ENCODE assay signal across 9 cellular contexts in the genomic region with DNA sequence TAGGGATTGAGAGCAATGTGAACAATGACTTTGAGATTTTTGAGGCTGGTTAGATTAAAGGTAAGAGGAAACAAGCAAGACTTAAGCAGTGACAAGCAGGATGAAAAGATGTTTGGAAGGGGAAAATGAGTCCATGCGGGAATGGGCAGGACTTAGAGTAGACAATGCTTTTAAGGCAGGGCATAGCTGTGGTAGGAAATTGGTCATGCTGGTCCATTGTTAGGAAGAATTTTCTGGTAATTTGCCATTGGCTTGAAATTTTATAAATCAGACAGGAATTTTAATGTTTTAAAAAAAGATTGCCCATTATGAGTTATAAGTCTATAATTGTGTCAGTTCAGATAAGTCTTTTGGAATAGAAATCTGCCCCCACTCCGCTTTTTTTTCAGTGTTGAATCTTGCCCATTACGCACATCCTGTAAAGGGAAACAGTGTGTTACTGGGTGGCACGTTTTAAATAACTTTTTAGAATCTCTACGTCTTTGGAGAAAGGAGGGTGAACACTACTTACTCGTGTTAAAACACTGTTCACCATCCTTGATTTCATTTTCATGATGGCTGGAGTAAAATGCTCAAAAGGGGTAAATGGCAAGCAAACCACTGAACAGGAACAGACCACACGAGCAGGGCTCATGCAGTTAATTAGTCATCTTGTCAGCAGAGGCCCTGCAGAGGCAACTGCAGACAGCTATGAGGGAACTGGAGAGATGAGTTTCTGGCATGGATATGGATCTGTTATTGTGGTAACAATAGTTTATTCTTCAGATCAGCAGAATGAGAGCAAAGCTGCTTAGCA. TPM values are rescaled to one million over a fixed set of nuclear protein-coding genes. Genes with fewer than 3 reads are reported as not detected.
DNase-seq lines count a peak whose midpoint lies in the region; ATAC-seq, FAIRE-seq and TF ChIP-seq lines count a peak whose summit lies in the region.
"Had no signal": no experiment of that assay in that cellular context is flagged by ENCODE, and none has a peak within 500 bp of the region (broad histone marks: within the 10 kb centered on the region; RNA-seq: fewer than 3 reads in every experiment).

No MANE protein-coding gene starts in this region.

- H3K9me3 ChIP-seq in esophagus squamous epithelium, result no peaks in the 10 kb centered on the region
- H3K9me3 ChIP-seq in neuronal stem cell (replicated peaks in 1 of 2; ENCODE audit: control insufficient read depth in 2 of 2, insufficient read depth in 1 of 2, low read depth in 1 of 2, low read length in 2 of 2), result no peaks in the 10 kb centered on the region

- H3K27ac Mint-ChIP-seq in activated T-cell treated with anti-CD3 and anti-CD28 coated beads, Interleukin-2, amount 50 U/mL, for 24 hours, result no peak overlapping the region
- H3K27ac Mint-ChIP-seq: IgD-negative memory B cell had no signal

- DNase-seq in AG10803 (ENCODE audit: low read depth), result peak; percentile 83
- DNase-seq in RCC 7860 (ENCODE audit: low spot score), result peak; percentile 74
- no peak for DNase-seq in esophagus squamous epithelium (lab: John Stamatoyannopoulos, UW)
- DNase-seq in neuronal stem cell (ENCODE audit: low spot score), result no peak
- no peak for DNase-seq in activated T-cell treated with anti-CD3 and anti-CD28 coated beads, Interleukin-2, amount 50 U/mL, for 24 hours
- no peak for DNase-seq in SHP77 (lab: John Stamatoyannopoulos, UW)

- H3K36me3 ChIP-seq in esophagus squamous epithelium (peaks cover 0 to 12% (median 0%) of the 10 kb centered on the region in 3 donors), neuronal stem cell (replicated peaks in 1 of 2; ENCODE audit: control insufficient read depth in 2 of 2, insufficient read depth in 2 of 2, low read length in 2 of 2) (peaks cover 0 to 2% of the 10 kb centered on the region in 2 donors)

- H3K4me1 ChIP-seq in esophagus squamous epithelium, result peaks cover 12 to 63% (median 20%) of the 10 kb centered on the region in 3 donors
- peaks cover 8 to 14% of the 10 kb centered on the region in 2 donors for H3K4me1 ChIP-seq in neuronal stem cell (ENCODE audit: control insufficient read depth in 2 of 2, insufficient read depth in 1 of 2, low read depth in 1 of 2, low read length in 2 of 2)

- no peaks in the 10 kb centered on the region for H3K36me3 Mint-ChIP-seq in activated T-cell treated with anti-CD3 and anti-CD28 coated beads, Interleukin-2, amount 50 U/mL, for 24 hours (ENCODE audit: low read depth)
- H3K36me3 Mint-ChIP-seq: IgD-negative memory B cell had no signal

- H3K18ac ChIP-seq in neuronal stem cell (ENCODE audit: low read length), result no peak overlapping the region

- 34 to 41% methylated on average over 7 of the region's 7 CpGs for WGBS in esophagus squamous epithelium, 2 donors
- no CpG with 5 or more reads among the region's 7 CpGs for WGBS in neuronal stem cell (ENCODE audit: extremely low coverage in 2 of 2, insufficient read length in 2 of 2, insufficient replicate concordance in 1 of 2), 2 donors

- no peak overlapping the region for H4K8ac ChIP-seq in neuronal stem cell (ENCODE audit: low read depth, low read length)

- no peak overlapping the region for H3K4me3 Mint-ChIP-seq in activated T-cell treated with anti-CD3 and anti-CD28 coated beads, Interleukin-2, amount 50 U/mL, for 24 hours
- H3K4me3 Mint-ChIP-seq: IgD-negative memory B cell had no signal

- FAIRE-seq in RCC 7860 (lab: Jason Lieb, UNC), result peak; percentile 91

- H2BK12ac ChIP-seq in neuronal stem cell (ENCODE audit: low read length), result no peak overlapping the region

- intact Hi-C loops in esophagus squamous epithelium (cut with DNase I), result no loop called here

- H3K14ac ChIP-seq in neuronal stem cell (ENCODE audit: low read length), result no peak overlapping the region

- no peak overlapping the region for H3K4me2 ChIP-seq in neuronal stem cell (ENCODE audit: insufficient read depth, low read length, poor library complexity, severe bottlenecking)

- no peaks in the 10 kb centered on the region for H3K27me3 Mint-ChIP-seq in activated T-cell treated with anti-CD3 and anti-CD28 coated beads, Interleukin-2, amount 50 U/mL, for 24 hours
- H3K27me3 Mint-ChIP-seq: IgD-negative memory B cell had no signal

- no peak overlapping the region for H2AK5ac ChIP-seq in neuronal stem cell (ENCODE audit: low read depth, low read length)

- H3K79me1 ChIP-seq in neuronal stem cell (ENCODE audit: low read depth, low read length), result no peaks in the 10 kb centered on the region

- TF ChIP-seq POLR2A in esophagus squamous epithelium (IDR thresholded peaks at IDR 0.05), result peak in 1 of 4 donors; percentile 27

- H3K9ac ChIP-seq in neuronal stem cell (ENCODE audit: low read depth, low read length, poor library complexity), result no peak overlapping the region

- no peak overlapping the region for H2BK120ac ChIP-seq in neuronal stem cell (ENCODE audit: low read depth, low read length)

- peaks cover 10% of the 10 kb centered on the region for H3K4me1 Mint-ChIP-seq in activated T-cell treated with anti-CD3 and anti-CD28 coated beads, Interleukin-2, amount 50 U/mL, for 24 hours (ENCODE audit: low read depth)

- H3K27ac ChIP-seq in esophagus squamous epithelium (peak overlapping the region; percentile 39 to 87 (median 80)), neuronal stem cell (replicated peaks; ENCODE audit: low read length) (no peak overlapping the region)

- H3K27me3 ChIP-seq in esophagus squamous epithelium (no peaks in the 10 kb centered on the region), neuronal stem cell (ENCODE audit: control insufficient read depth in 3 of 3, insufficient read depth in 3 of 3, low read depth in 1 of 3, low read length in 3 of 3) (no peaks in the 10 kb centered on the region)

- H3K4me3 ChIP-seq in AG10803 (ENCODE audit: low read length) (peak overlapping the region; percentile 5; the same call in 1 of the 2 replicates), esophagus squamous epithelium (no peak overlapping the region), neuronal stem cell (ENCODE audit: low read length in 2 of 2) (no peak overlapping the region)

- H2AFZ ChIP-seq in neuronal stem cell (ENCODE audit: low read length), result peak overlapping the region; percentile 27

- no peak overlapping the region for H3K4ac ChIP-seq in neuronal stem cell (ENCODE audit: low read length)

- no peak overlapping the region for H4K91ac ChIP-seq in neuronal stem cell (ENCODE audit: low read depth, low read length, poor library complexity)

- no peak for TF ChIP-seq CTCF in AG10803 (conservative IDR thresholded peaks at IDR 0.05; ENCODE audit: low read length)
- no peak for TF ChIP-seq CTCF in esophagus squamous epithelium (IDR thresholded peaks at IDR 0.05)

- no peaks in the 10 kb centered on the region for H3K9me3 Mint-ChIP-seq in activated T-cell treated with anti-CD3 and anti-CD28 coated beads, Interleukin-2, amount 50 U/mL, for 24 hours
- H3K9me3 Mint-ChIP-seq: IgD-negative memory B cell had no signal

- no peak overlapping the region for H3K23ac ChIP-seq in neuronal stem cell (ENCODE audit: low read depth, low read length, poor library complexity)

- H2BK5ac ChIP-seq in neuronal stem cell (ENCODE audit: low read length), result no peak overlapping the region

- H2BK15ac ChIP-seq in neuronal stem cell (ENCODE audit: low read length), result no peak overlapping the region

- peak; percentile 85 for ATAC-seq in GM19023 (IDR thresholded peaks at IDR 0.05; ENCODE audit: unreplicated experiment)
- peak; percentile 51 for ATAC-seq in HG03095 (IDR thresholded peaks at IDR 0.05; ENCODE audit: unreplicated experiment)

RNA-seq across cellular contexts. Expression of a gene that starts 25.0 kb away (rescaled TPM):
- total RNA-seq in esophagus squamous epithelium, result 10 to 100 TPM; 15.1 to 27.5 (median 17.7) TPM
- polyA plus RNA-seq in neuronal stem cell (2013, experiment 1 of 2), result 20.5 TPM
- polyA plus RNA-seq in neuronal stem cell (2013, experiment 2 of 2), result 21.1 TPM

Comparison
In these comparisons a context has a peak if more than half of its experiments do, and no peak if none do; other contexts are left out.
1. DNase-seq: peak in AG10803 (single experiment) and RCC 7860 (single experiment); none in esophagus squamous epithelium (single experiment), neuronal stem cell (single experiment), activated T-cell treated with anti-CD3 and anti-CD28 coated beads, Interleukin-2, amount 50 U/mL, for 24 hours (single experiment) and SHP77 (0 of 2).